In the genomic region with DNA sequence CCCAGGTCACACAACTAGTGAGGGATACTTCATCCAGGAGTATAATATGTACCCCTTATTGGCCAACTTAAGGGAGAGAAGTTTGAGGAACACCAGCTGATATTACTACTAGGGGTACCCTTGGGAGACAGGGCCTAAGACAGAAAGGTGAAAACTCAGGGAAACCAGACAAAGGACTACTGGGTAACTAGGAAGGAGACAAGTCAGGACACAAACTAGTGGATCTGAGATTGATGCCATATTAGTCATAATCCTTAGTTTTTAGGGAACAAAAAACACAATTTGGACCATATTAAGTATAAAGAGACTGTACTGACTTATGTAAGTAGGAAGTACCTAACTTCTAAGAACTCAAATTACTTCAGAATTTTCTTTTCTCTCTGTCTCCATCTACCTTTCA, we compare ENCODE assay signal across 28 cellular contexts.
"Had no signal": no experiment of that assay in that cellular context is flagged by ENCODE, and none has a peak within 500 bp of the region (broad histone marks: within the 10 kb centered on the region; RNA-seq: fewer than 3 reads in every experiment).

No MANE protein-coding gene starts in this region.

- H3K36me3 Mint-ChIP-seq: neural progenitor cell; stimulated activated effector memory CD8-positive, alpha-beta T cell treated with anti-CD3 and anti-CD28 coated beads, Interleukin-12 subunit alpha, Interleukin-12 subunit beta, amount 100 ng/mL, for 72 hours; stimulated activated naive B cell treated with anti-CD40 and anti-IgM and Interleukin-4, amounts not matched to agents 10 μg/mL and 1 μg/mL and 100 μg/mL, for 72 hours had no signal

- H3K4me2 ChIP-seq: neural progenitor cell had no signal

- H3K27ac ChIP-seq: neural progenitor cell, ovary, parathyroid adenoma, psoas muscle, right lobe of liver, sigmoid colon, stomach, thoracic aorta, thyroid gland, tibial nerve, upper lobe of left lung, vagina had no signal

- H3K9me3 ChIP-seq: ovary, psoas muscle, right lobe of liver, sigmoid colon, stomach, thoracic aorta, thyroid gland, tibial nerve, upper lobe of left lung, vagina had no signal

- H3K4me3 ChIP-seq: neural progenitor cell, ovary, psoas muscle, right lobe of liver, sigmoid colon, stomach, thoracic aorta, thyroid gland, tibial nerve, upper lobe of left lung, vagina had no signal

- H3K79me2 ChIP-seq: parathyroid adenoma had no signal

- DNase-seq: occipital lobe; ovary; posterior cingulate gyrus; psoas muscle; right cardiac atrium; right lobe of liver; sigmoid colon; small intestine; stimulated activated CD4-positive, alpha-beta T cell treated with anti-CD3 and anti-CD28 coated beads, Interleukin-15, amount 100 ng/mL, for 24 hours; stimulated activated CD4-positive, alpha-beta T cell treated with anti-CD3 and anti-CD28 coated beads, Interleukin-2, amount 100 ng/mL, for 24 hours; stimulated activated CD4-positive, alpha-beta T cell treated with anti-CD3 and anti-CD28 coated beads, Interleukin-2, amount 100 ng/mL, for 48 hours; stimulated activated CD4-positive, alpha-beta T cell treated with anti-CD3 and anti-CD28 coated beads, Interleukin-4, amount 100 ng/mL, for 24 hours; stimulated activated naive B cell treated with anti-CD40 and anti-IgM and Interleukin-4, amounts not matched to agents 10 μg/mL and 1 μg/mL and 100 μg/mL, for 72 hours; stimulated activated naive CD4-positive, alpha-beta T cell treated with Interleukin-2 at 50 U/mL for 16 hours; stomach; thyroid gland; trophoblast cell; upper lobe of left lung had no signal

- H3K4me1 ChIP-seq: neural progenitor cell, parathyroid adenoma, psoas muscle, right lobe of liver, thyroid gland, tibial nerve, upper lobe of left lung had no signal

- H3K9ac ChIP-seq: neural progenitor cell, parathyroid adenoma had no signal

- H3K4me3 Mint-ChIP-seq: nephron; neural progenitor cell; stimulated activated effector memory CD8-positive, alpha-beta T cell treated with anti-CD3 and anti-CD28 coated beads, Interleukin-12 subunit alpha, Interleukin-12 subunit beta, amount 100 ng/mL, for 72 hours; stimulated activated naive B cell treated with anti-CD40 and anti-IgM and Interleukin-4, amounts not matched to agents 10 μg/mL and 1 μg/mL and 100 μg/mL, for 72 hours; stimulated activated naive CD8-positive, alpha-beta T cell treated with anti-CD3 and anti-CD28 coated beads, Interleukin-15, Interleukin-2, amounts not matched to agents 100 ng/mL and 50 ng/mL, for 24 hours had no signal

- H3K36me3 ChIP-seq: neural progenitor cell, ovary, right lobe of liver, sigmoid colon, stomach, thoracic aorta, thyroid gland, tibial nerve, upper lobe of left lung, vagina had no signal

- H3K27me3 Mint-ChIP-seq: progenitor cell of endocrine pancreas had no signal

- FAIRE-seq: small intestine, urothelium cell line had no signal

- H3K27me3 ChIP-seq: neural progenitor cell, ovary, right lobe of liver, sigmoid colon, stomach, thyroid gland, tibial nerve, upper lobe of left lung, vagina had no signal

- H3K9me3 Mint-ChIP-seq: stimulated activated effector memory CD8-positive, alpha-beta T cell treated with anti-CD3 and anti-CD28 coated beads, Interleukin-12 subunit alpha, Interleukin-12 subunit beta, amount 100 ng/mL, for 72 hours; stimulated activated naive CD8-positive, alpha-beta T cell treated with anti-CD3 and anti-CD28 coated beads, Interleukin-15, Interleukin-2, amounts not matched to agents 100 ng/mL and 50 ng/mL, for 24 hours had no signal

- H2AFZ ChIP-seq: neural progenitor cell, parathyroid adenoma had no signal

- H3K4me1 Mint-ChIP-seq: nephron; stimulated activated effector memory CD8-positive, alpha-beta T cell treated with anti-CD3 and anti-CD28 coated beads, Interleukin-12 subunit alpha, Interleukin-12 subunit beta, amount 100 ng/mL, for 72 hours; stimulated activated naive B cell treated with anti-CD40 and anti-IgM and Interleukin-4, amounts not matched to agents 10 μg/mL and 1 μg/mL and 100 μg/mL, for 72 hours had no signal

- H3K27ac Mint-ChIP-seq: nephron; neural progenitor cell; progenitor cell of endocrine pancreas; stimulated activated effector memory CD8-positive, alpha-beta T cell treated with anti-CD3 and anti-CD28 coated beads, Interleukin-12 subunit alpha, Interleukin-12 subunit beta, amount 100 ng/mL, for 72 hours; stimulated activated naive B cell treated with anti-CD40 and anti-IgM and Interleukin-4, amounts not matched to agents 10 μg/mL and 1 μg/mL and 100 μg/mL, for 72 hours; stimulated activated naive CD8-positive, alpha-beta T cell treated with anti-CD3 and anti-CD28 coated beads, Interleukin-15, Interleukin-2, amounts not matched to agents 100 ng/mL and 50 ng/mL, for 24 hours had no signal

- ATAC-seq: psoas muscle; right cardiac atrium; right lobe of liver; stimulated activated effector memory CD8-positive, alpha-beta T cell treated with anti-CD3 and anti-CD28 coated beads, Interleukin-12 subunit alpha, Interleukin-12 subunit beta, amount 100 ng/mL, for 72 hours; stimulated activated naive B cell treated with anti-CD40 and anti-IgM and Interleukin-4, amounts not matched to agents 10 μg/mL and 1 μg/mL and 100 μg/mL, for 72 hours had no signal
